In genomic region chr16:69194488-69194887, GRCh38 we compare ENCODE assay signal across 27 cellular contexts.
"Had no signal": no experiment of that assay in that cellular context is flagged by ENCODE, and none has a peak within 500 bp of the region (broad histone marks: within the 10 kb centered on the region; RNA-seq: fewer than 3 reads in every experiment).

No MANE protein-coding gene starts in this region.

- ATAC-seq: mucosa of descending colon; natural killer cell treated with Interleukin-12 subunit alpha and Interleukin-12 subunit beta and Interleukin-15 and Interleukin-18, amount 100 ng/mL, for 72 hours; stimulated activated memory B cell treated with anti-CD40 and anti-IgM and Interleukin-4, amounts not matched to agents 10 μg/mL and 1 μg/mL and 100 μg/mL, for 72 hours; stimulated activated naive CD8-positive, alpha-beta T cell treated with anti-CD3 and anti-CD28 coated beads, Interleukin-15, amount 100 ng/mL, for 72 hours had no signal

- H3K27ac ChIP-seq: ascending aorta, left lung, right lobe of liver, skin epidermis, upper lobe of left lung, vagina had no signal

- H3K27me3 ChIP-seq: ascending aorta, esophagus muscularis mucosa, left lung, right lobe of liver, upper lobe of left lung, vagina had no signal

- H3K36me3 ChIP-seq: ascending aorta, esophagus muscularis mucosa, left lung, right lobe of liver, upper lobe of left lung, vagina had no signal

- H3K4me3 ChIP-seq: ascending aorta, esophagus muscularis mucosa, left lung, mucosa of descending colon, right lobe of liver, skin epidermis, upper lobe of left lung, vagina had no signal

- H3K9me3 ChIP-seq: ascending aorta, esophagus muscularis mucosa, left lung, mucosa of descending colon, right lobe of liver, upper lobe of left lung, vagina had no signal

- DNase-seq: activated CD4-positive, alpha-beta memory T cell treated with anti-CD3 and anti-CD28 coated beads for 36 hours; activated CD4-positive, alpha-beta T cell treated with anti-CD3 and anti-CD28 coated beads for 4 hours; activated CD8-positive, alpha-beta memory T cell treated with anti-CD3 and anti-CD28 coated beads, Interleukin-2, amount 50 U/mL, for 48 hours; activated gamma-delta T cell; activated naive CD4-positive, alpha-beta T cell treated with anti-CD3 and anti-CD28 coated beads, Interleukin-2, amount 10 ng/mL, durations not matched to agents 7 days and 5 days; activated naive CD8-positive, alpha-beta T cell treated with anti-CD3 and anti-CD28 coated beads, Interleukin-2, amount 10 ng/mL, durations not matched to agents 7 days and 5 days; activated T-cell treated with anti-CD3 and anti-CD28 coated beads, Interleukin-2, amount 50 U/mL, for 24 hours; caudate nucleus; dermis blood vessel endothelial cell; effector CD4-positive, alpha-beta T cell; left lung; mucosa of descending colon; right lobe of liver; stimulated activated CD4-positive, alpha-beta T cell treated with anti-CD3 and anti-CD28 coated beads, Interleukin-1b, Interleukin-23, amount 100 ng/mL, for 48 hours; stimulated activated CD4-positive, alpha-beta T cell treated with anti-CD3 and anti-CD28 coated beads, Interleukin-4, amount 100 ng/mL, for 4 hours; stimulated activated CD8-positive, alpha-beta memory T cell treated with anti-CD3 and anti-CD28 coated beads, Interleukin-4, amount 100 ng/mL, for 48 hours; stimulated activated naive CD8-positive, alpha-beta T cell treated with anti-CD3 and anti-CD28 coated beads, Interleukin-15, amount 100 ng/mL, for 72 hours; substantia nigra; SW 1271; T-helper 9 cell; upper lobe of left lung had no signal
